Comparison of ENCODE assay signal across 18 cellular contexts in the genomic region with DNA sequence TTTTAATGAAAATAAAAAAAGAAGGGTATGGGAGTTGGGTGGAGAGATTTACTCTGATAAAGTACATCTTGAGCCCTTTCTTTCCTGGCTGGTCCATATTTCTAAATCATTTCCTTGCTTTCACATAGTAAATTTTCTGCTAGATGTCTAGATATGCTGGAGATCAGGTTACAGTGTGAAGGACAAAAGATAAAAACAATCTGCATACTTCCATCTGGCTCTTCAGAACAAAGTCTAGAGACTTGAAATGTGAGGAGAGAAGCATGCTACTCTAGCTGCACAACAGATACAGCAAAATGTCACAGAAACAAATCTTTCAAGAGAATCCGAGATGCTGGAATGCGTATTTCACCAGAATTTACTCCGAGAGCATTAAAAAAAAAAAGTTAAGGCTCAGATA.
DNase-seq lines count a peak whose midpoint lies in the region; ATAC-seq and TF ChIP-seq lines count a peak whose summit lies in the region.
"Had no signal": no experiment of that assay in that cellular context is flagged by ENCODE, and none has a peak within 500 bp of the region (broad histone marks: within the 10 kb centered on the region; RNA-seq: fewer than 3 reads in every experiment).

No MANE protein-coding gene starts in this region.

- peak; percentile 43 for DNase-seq in DMS 273 treated with DMSO at 0.1 percent for 48 hours (lab: John Stamatoyannopoulos, UW)
- DNase-seq in NCI-H2171 treated with DMSO at 0.1 percent for 48 hours (lab: John Stamatoyannopoulos, UW) = peak; percentile 83
- DNase-seq in astrocyte of the spinal cord (ENCODE audit: low read depth, low spot score) = peak; percentile 45
- peak; percentile 69 for DNase-seq in left kidney (ENCODE audit: low read depth, low spot score)
- DNase-seq in NCI-H2107 (lab: John Stamatoyannopoulos, UW) = no peak
- DNase-seq in superior temporal gyrus (ENCODE audit: extremely low spot score) = no peak
- DNase-seq: amniotic stem cell, GOT3, left ventricle myocardium superior, NCI-H1105 treated with DMSO at 0.1 percent for 48 hours, NCI-H2227 treated with DMSO at 0.1 percent for 48 hours, pancreas had no signal

- in situ Hi-C loops in astrocyte of the spinal cord (cut with HindIII; ENCODE audit: low sequenced_read_pairs) = no loop called here

- ATAC-seq in GM21717 (IDR thresholded peaks at IDR 0.05; ENCODE audit: unreplicated experiment) (no peak), GM21367 (IDR thresholded peaks at IDR 0.05; ENCODE audit: unreplicated experiment) (no peak)
- ATAC-seq: activated CD4-positive, CD25-positive, alpha-beta regulatory T cell treated with anti-CD3 and anti-CD28 coated beads, Interleukin-2, amount 50 U/mL, for 24 hours; GM12878; left ventricle myocardium superior; pancreas; Right ventricle myocardium inferior had no signal

- TF ChIP-seq CTCF in astrocyte of the spinal cord (IDR thresholded peaks at IDR 0.05; ENCODE audit: low read depth, low read length) = no peak

- no peak overlapping the region for H3K4me3 ChIP-seq in astrocyte of the spinal cord (ENCODE audit: low read depth, low read length)
- H3K4me3 ChIP-seq: GM12878, pancreas, skin epidermis had no signal

Comparison
In these comparisons a context has a peak if more than half of its experiments do, and no peak if none do; other contexts are left out.
1. DNase-seq: peak in DMS 273 treated with DMSO at 0.1 percent for 48 hours (single experiment), NCI-H2171 treated with DMSO at 0.1 percent for 48 hours (single experiment), astrocyte of the spinal cord (single experiment) and left kidney (single experiment); none in NCI-H2107 (single experiment) and superior temporal gyrus (single experiment).